8 cellular contexts compared by ENCODE assay signal in the genomic region with DNA sequence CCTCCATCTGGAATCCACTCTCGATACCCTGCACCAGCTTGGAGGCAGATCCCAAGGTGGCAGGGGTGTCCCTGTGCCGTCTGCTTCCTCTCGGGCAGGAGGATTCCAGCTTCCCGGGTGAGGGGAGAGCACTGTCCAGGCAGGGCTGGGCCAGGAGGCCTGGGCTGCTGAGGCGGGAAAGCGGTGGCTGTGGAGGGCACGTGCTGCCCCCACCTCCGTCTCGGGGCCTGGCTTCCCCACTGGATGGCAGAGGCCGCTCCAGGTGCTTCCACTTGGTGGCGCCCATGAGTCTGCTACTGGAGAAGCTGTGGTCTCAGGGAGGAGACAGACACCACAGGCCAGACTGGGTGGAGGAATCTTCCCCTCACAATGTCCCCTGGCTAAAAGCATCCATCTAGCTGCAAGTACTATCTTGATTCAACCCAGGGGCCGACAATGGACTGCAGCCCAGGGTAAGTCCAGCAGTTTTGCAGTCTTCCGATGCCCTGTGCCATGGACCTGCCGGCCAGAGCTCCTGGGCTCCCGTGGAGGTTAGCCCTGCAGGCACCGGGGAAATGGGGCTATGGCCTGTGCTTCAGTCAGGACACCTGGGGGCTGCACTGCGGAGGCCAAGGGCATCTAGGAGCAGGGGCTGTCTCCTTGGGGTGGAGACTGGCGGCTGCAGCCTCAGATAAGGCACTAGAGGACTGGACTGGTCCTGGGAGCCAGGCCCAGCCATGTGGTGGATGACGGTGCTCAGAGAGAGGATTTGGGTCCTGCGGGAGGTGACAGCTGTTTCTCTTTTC. TPM values are rescaled to one million over a fixed set of nuclear protein-coding genes. Genes with fewer than 3 reads are reported as not detected.
DNase-seq lines count a peak whose midpoint lies in the region; ATAC-seq, FAIRE-seq and TF ChIP-seq lines count a peak whose summit lies in the region.

No MANE protein-coding gene starts in this region.

- TF ChIP-seq CTCF in A549 (IDR thresholded peaks at IDR 0.05) (peak; percentile 19; the same call in 2 of the 3 replicates), GM12875 (IDR thresholded peaks at IDR 0.05; ENCODE audit: borderline replicate concordance, insufficient read depth, low read depth, low read length) (peak; percentile 61; the same call in 1 of the 2 replicates)

- 91% methylated on average over 8 of the region's 20 CpGs for WGBS in A549 (ENCODE audit: missing lambda C conversion rate)

- TF ChIP-seq POLR2A in A549 (IDR thresholded peaks at IDR 0.05; ENCODE audit: low read length), result no peak

- no peaks in the 10 kb centered on the region for H3K4me1 ChIP-seq in A549

- ATAC-seq in A549, result peak; percentile 79 to 87

- CTCF ChIA-PET in A549 (lab: Yijun Ruan, JAX), result interaction anchor here (0.7 to 4.7 kb wide), 25 partner anchors 9 to 1594 kb away, joined by 3 to 66 read pairs (median 5); no protein-coding TSS in a partner anchor

- H3K4me2 ChIP-seq in A549, result no peak overlapping the region

- H3K27ac ChIP-seq in A549, result no peak overlapping the region

- no peak overlapping the region for H3K4me3 ChIP-seq in A549
- no peak overlapping the region for H3K4me3 ChIP-seq in GM12875 (ENCODE audit: low read depth, low read length)

- FAIRE-seq in A549 (lab: Jason Lieb, UNC) (no peak), GM19239 (lab: Jason Lieb, UNC) (no peak)

- H3K9me3 ChIP-seq in A549, result no peaks in the 10 kb centered on the region

- DNase-seq in A549 (ENCODE audit: low read depth in 1 of 2, low spot score in 1 of 2) (peak; percentile 25 to 32), T follicular helper cell (ENCODE audit: low read depth) (peak; percentile 9), cerebellar cortex (ENCODE audit: low spot score) (peak; percentile 16), midbrain (lab: John Stamatoyannopoulos, UW) (peak; percentile 16), OCI-M2 (lab: John Stamatoyannopoulos, UW; ENCODE audit: unreplicated experiment) (no peak), putamen (ENCODE audit: low spot score) (no peak), GM19239 (ENCODE audit: insufficient read length, low spot score) (no peak)

- POLR2A ChIA-PET in A549 (lab: Yijun Ruan, JAX), result no interaction called here

- TF ChIP-seq RAD21 in A549 (conservative IDR thresholded peaks at IDR 0.05 in 1 of 2, IDR thresholded peaks at IDR 0.05 in 1 of 2), result peak in 1 of 2 experiments; percentile 26; a peak in 2 of 5 replicates

- no peak for TF ChIP-seq EP300 in A549 (IDR thresholded peaks at IDR 0.05)

TF ChIP-seq in A549, 52 proteins besides CTCF, POLR2A, EP300 and RAD21:
- TF ChIP-seq RNF2 (IDR thresholded peaks at IDR 0.05; ENCODE audit: borderline replicate concordance, low read depth) (no peak), HOXB5 (CRISPR knock-in tag; IDR thresholded peaks at IDR 0.05) (no peak), EHF (CRISPR knock-in tag; IDR thresholded peaks at IDR 0.05) (no peak), RARB (CRISPR knock-in tag; IDR thresholded peaks at IDR 0.05) (no peak)

RNA-seq across cellular contexts. Expression of gene EIF4G3, which starts 41.3 kb away (rescaled TPM):
- polyA plus RNA-seq in A549 (2011; rRNA removed), result 46.9 and 51.3 TPM in 2 replicates
- 13.9 and 18.4 TPM in 2 replicates for polyA plus RNA-seq in A549 (2012; cell fraction: cytosol; rRNA removed)
- 33.5 and 35.1 TPM in 2 replicates for polyA plus RNA-seq in A549 (2012; cell fraction: nucleus; rRNA removed)
- 22.5 to 25.0 TPM (median 24.4 TPM) in 3 replicates for polyA plus RNA-seq in A549 (2017; fragmentation: RNase III; extraction: RNeasy Plus Mini Kit Qiagen cat#74134 plus additional on column Dnase treatment)
- 60.8 and 77.2 TPM in 2 replicates for polyA minus RNA-seq in A549 (2011; rRNA and poly(A)+ RNA removed)

Comparison
In these comparisons a context has a peak if more than half of its experiments do, and no peak if none do; other contexts are left out.
1. DNase-seq: peak in A549 (2 of 2), T follicular helper cell (single experiment), cerebellar cortex (single experiment) and midbrain (single experiment); none in OCI-M2 (single experiment), putamen (single experiment) and GM19239 (single experiment).